Comparison of ENCODE assay signal across 21 cellular contexts in genomic region chr10:126536656-126537055, GRCh38.
DNase-seq lines count a peak whose midpoint lies in the region; ATAC-seq and TF ChIP-seq lines count a peak whose summit lies in the region.
"Had no signal": no experiment of that assay in that cellular context is flagged by ENCODE, and none has a peak within 500 bp of the region (broad histone marks: within the 10 kb centered on the region; RNA-seq: fewer than 3 reads in every experiment).

No MANE protein-coding gene starts in this region.

- TF ChIP-seq EP300 in esophagus muscularis mucosa (IDR thresholded peaks at IDR 0.05) = no peak
- TF ChIP-seq EP300 in stomach (IDR thresholded peaks at IDR 0.05) = no peak

- H3K36me3 ChIP-seq in esophagus muscularis mucosa (no peaks in the 10 kb centered on the region), stomach (no peaks in the 10 kb centered on the region), OCI-LY7 (ENCODE audit: insufficient read depth, low read length) (no peaks in the 10 kb centered on the region)
- H3K36me3 ChIP-seq: BE2C; BLaER1 treated with 17β-estradiol and CSF1 and Interleukin-3, amounts not matched to agents 10 nM and 100 nM had no signal

- peak; percentile 18 for DNase-seq in NCI-H748 (lab: John Stamatoyannopoulos, UW; ENCODE audit: unreplicated experiment)
- DNase-seq in NCI-H748 treated with DMSO at 0.1 percent for 48 hours (lab: John Stamatoyannopoulos, UW) = no peak
- peak; percentile 87 for DNase-seq in NCI-H146 treated with DMSO at 0.1 percent for 48 hours (lab: John Stamatoyannopoulos, UW; ENCODE audit: unreplicated experiment)
- peak; percentile 77 for DNase-seq in esophagus muscularis mucosa (ENCODE audit: extremely low spot score)
- DNase-seq in stomach = peak; percentile 75
- DNase-seq in OCI-LY7 (ENCODE audit: low spot score) = no peak
- DNase-seq in activated gamma-delta T cell (lab: John Stamatoyannopoulos, UW) = no peak
- DNase-seq: 8988T; ACHN; AML-193; BE2C; CD4-positive, alpha-beta T cell; CD8-positive, alpha-beta memory T cell; DMS 273 treated with DMSO at 0.1 percent for 48 hours; DND-41; H7; HCEC 1CT had no signal

- BruUV-seq in OCI-LY7 (replicated peaks; lab: Mats Ljungman, UMichigan) = no TSS peak

- TF ChIP-seq POLR2A in esophagus muscularis mucosa (IDR thresholded peaks at IDR 0.05; ENCODE audit: low read depth) (no peak), stomach (IDR thresholded peaks at IDR 0.05) (no peak)

- H3K4me2 ChIP-seq in OCI-LY7 (ENCODE audit: low read length) = no peak overlapping the region
- H3K4me2 ChIP-seq: A549; BLaER1 treated with 17β-estradiol and CSF1 and Interleukin-3, amounts not matched to agents 10 nM and 100 nM had no signal

- no peaks in the 10 kb centered on the region for H3K79me2 ChIP-seq in OCI-LY7 (ENCODE audit: insufficient read depth, low read depth, low read length)

- H3K9me3 ChIP-seq in esophagus muscularis mucosa (no peaks in the 10 kb centered on the region), stomach (no peaks in the 10 kb centered on the region), OCI-LY7 (ENCODE audit: low read length) (no peaks in the 10 kb centered on the region)
- H3K9me3 ChIP-seq: A549; BE2C; BLaER1 treated with 17β-estradiol and CSF1 and Interleukin-3, amounts not matched to agents 10 nM and 100 nM had no signal

- H3K4me1 ChIP-seq in esophagus muscularis mucosa (no peaks in the 10 kb centered on the region), stomach (peaks cover 0 to 9% (median 4%) of the 10 kb centered on the region in 4 donors), OCI-LY7 (ENCODE audit: insufficient read depth, low read length, poor library complexity, severe bottlenecking) (no peaks in the 10 kb centered on the region)
- H3K4me1 ChIP-seq: A549; BE2C; BLaER1 treated with 17β-estradiol and CSF1 and Interleukin-3, amounts not matched to agents 10 nM and 100 nM had no signal

- no peak overlapping the region for H3K4me3 ChIP-seq in esophagus muscularis mucosa
- H3K4me3 ChIP-seq in stomach = no peak overlapping the region
- no peak overlapping the region for H3K4me3 ChIP-seq in OCI-LY7 (ENCODE audit: low read depth, low read length, poor library complexity, severe bottlenecking)
- H3K4me3 ChIP-seq: A549; BLaER1 treated with 17β-estradiol and CSF1 and Interleukin-3, amounts not matched to agents 10 nM and 100 nM; GM23248 had no signal

- TF ChIP-seq CTCF in esophagus muscularis mucosa (IDR thresholded peaks at IDR 0.05) (no peak), stomach (IDR thresholded peaks at IDR 0.05) (no peak), OCI-LY7 (conservative IDR thresholded peaks at IDR 0.05; ENCODE audit: low read length) (no peak)

- H3K27me3 ChIP-seq in esophagus muscularis mucosa (peaks cover 0 to 10% (median 0%) of the 10 kb centered on the region in 4 donors), stomach (no peaks in the 10 kb centered on the region)
- H3K27me3 ChIP-seq: BE2C; BLaER1 treated with 17β-estradiol and CSF1 and Interleukin-3, amounts not matched to agents 10 nM and 100 nM had no signal

- ATAC-seq in HG03457 (IDR thresholded peaks at IDR 0.05; ENCODE audit: unreplicated experiment) = no peak
- ATAC-seq: A549 had no signal

- CTCF ChIA-PET in OCI-LY7 (lab: Charles Lee; ENCODE audit: unreplicated experiment) = no interaction called here

- H3K9me2 ChIP-seq in OCI-LY7 (ENCODE audit: insufficient read depth, low read length) = no peaks in the 10 kb centered on the region

- POLR2A ChIA-PET in OCI-LY7 (lab: Charles Lee) = no interaction called here

- H3K27ac ChIP-seq in esophagus muscularis mucosa (replicated peaks in 1 of 4) = no peak overlapping the region
- H3K27ac ChIP-seq in stomach = peak overlapping the region in 3 of 5 donors; percentile 6 to 22 (median 16)
- H3K27ac ChIP-seq in OCI-LY7 (ENCODE audit: low read depth, low read length, poor library complexity, severe bottlenecking) = no peak overlapping the region
- H3K27ac ChIP-seq: A549; BLaER1 treated with 17β-estradiol and CSF1 and Interleukin-3, amounts not matched to agents 10 nM and 100 nM; GM23248 had no signal

- WGBS in esophagus muscularis mucosa = 75% methylated on average over 3 of the region's 3 CpGs
- WGBS in stomach, 5 donors = 35 to 63% (median 43%) methylated on average over 3 of the region's 3 CpGs

- intact Hi-C loops in esophagus muscularis mucosa (cut with DNase I) = no loop called here
- intact Hi-C loops in stomach (cut with DNase I; ENCODE audit: low total_unique reads) = no loop called here
- intact Hi-C loops in OCI-LY7 (cut with micrococcal nuclease; ENCODE audit: unreplicated experiment) = no loop called here

- H2AFZ ChIP-seq in OCI-LY7 (ENCODE audit: low read length) = no peak overlapping the region
- H2AFZ ChIP-seq: GM23248 had no signal

- no peaks in the 10 kb centered on the region for H4K20me1 ChIP-seq in OCI-LY7 (ENCODE audit: insufficient read depth, low read length)
- H4K20me1 ChIP-seq: BLaER1 treated with 17β-estradiol and CSF1 and Interleukin-3, amounts not matched to agents 10 nM and 100 nM had no signal

Comparison
In these comparisons a context has a peak if more than half of its experiments do, and no peak if none do; other contexts are left out.
1. DNase-seq: peak in NCI-H748 (single experiment), NCI-H146 treated with DMSO at 0.1 percent for 48 hours (single experiment), esophagus muscularis mucosa (single experiment) and stomach (single experiment); none in NCI-H748 treated with DMSO at 0.1 percent for 48 hours (single experiment), OCI-LY7 (single experiment) and activated gamma-delta T cell (single experiment).
2. H3K27ac ChIP-seq: peak in stomach (3 of 5); none in esophagus muscularis mucosa (0 of 4) and OCI-LY7 (single experiment).